In genomic region chr3:51777985-51778384, GRCh38 we compare ENCODE assay signal across 16 cellular contexts. TPM values are rescaled to one million over a fixed set of nuclear protein-coding genes. Genes with fewer than 3 reads are reported as not detected.
DNase-seq lines count a peak whose midpoint lies in the region; ATAC-seq, FAIRE-seq and TF ChIP-seq lines count a peak whose summit lies in the region.
"Had no signal": no experiment of that assay in that cellular context is flagged by ENCODE, and none has a peak within 500 bp of the region (broad histone marks: within the 10 kb centered on the region; RNA-seq: fewer than 3 reads in every experiment).

No MANE protein-coding gene starts in this region.

- H3K79me2 ChIP-seq in K562 (ENCODE audit: control insufficient read depth, insufficient read depth, low read length) = no peaks in the 10 kb centered on the region
- H3K79me2 ChIP-seq: parathyroid adenoma had no signal

- no peak for TF ChIP-seq EP300 in K562 (IDR thresholded peaks at IDR 0.05; ENCODE audit: low read length)

- H3K27me3 Mint-ChIP-seq in Calu3 (ENCODE audit: unreplicated experiment) (peaks cover 46% of the 10 kb centered on the region), osteocyte (ENCODE audit: unreplicated experiment) (peaks cover 15% of the 10 kb centered on the region), HFFc6 (ENCODE audit: insufficient read depth) (peaks cover 11% of the 10 kb centered on the region)
- H3K27me3 Mint-ChIP-seq: activated naive CD4-positive, alpha-beta T cell treated with anti-CD3 and anti-CD28 coated beads, Interleukin-2, amount 50 U/mL, for 24 hours had no signal

- H3K4me3 Mint-ChIP-seq in Calu3 (ENCODE audit: low read depth, unreplicated experiment) (no peak overlapping the region), osteocyte (ENCODE audit: unreplicated experiment) (no peak overlapping the region), HFFc6 (no peak overlapping the region)
- H3K4me3 Mint-ChIP-seq: activated naive CD4-positive, alpha-beta T cell treated with anti-CD3 and anti-CD28 coated beads, Interleukin-2, amount 50 U/mL, for 24 hours; mesothelial cell of epicardium had no signal

- no peaks in the 10 kb centered on the region for H3K9me1 ChIP-seq in K562 (ENCODE audit: control insufficient read depth, insufficient read depth, low read length)

- H4K20me1 ChIP-seq in K562 (replicated peaks; ENCODE audit: control insufficient read depth, insufficient read depth, low read length) = no peaks in the 10 kb centered on the region

- WGBS in K562 (ENCODE audit: insufficient coverage, low coverage, missing lambda C conversion rate) = 5% methylated on average over 2 of the region's 3 CpGs

- peak; percentile 29 for DNase-seq in Calu3
- peak; percentile 2 for DNase-seq in NCI-H1105 (lab: John Stamatoyannopoulos, UW)
- DNase-seq in K562 (ENCODE audit: extremely low read depth in 1 of 4, low spot score in 3 of 4) = no peak
- DNase-seq in osteocyte (ENCODE audit: extremely low spot score, unreplicated experiment) = peak; percentile 80
- no peak for DNase-seq in RCC 7860 (ENCODE audit: low spot score)
- DNase-seq in HFFc6 = no peak
- DNase-seq: cerebellar nuclear complex; stimulated activated CD4-positive, alpha-beta T cell treated with anti-CD3 and anti-CD28 coated beads, Interleukin-4, amount 100 ng/mL, for 1 hour; stimulated activated naive CD4-positive, alpha-beta T cell had no signal

- H3K4me2 ChIP-seq in K562 (ENCODE audit: insufficient read depth, low read length) = no peak overlapping the region

- H3K9me3 Mint-ChIP-seq in Calu3 (ENCODE audit: low read depth, unreplicated experiment) = no peaks in the 10 kb centered on the region
- no peaks in the 10 kb centered on the region for H3K9me3 Mint-ChIP-seq in osteocyte (ENCODE audit: unreplicated experiment)
- no peaks in the 10 kb centered on the region for H3K9me3 Mint-ChIP-seq in HFFc6
- H3K9me3 Mint-ChIP-seq: activated naive CD4-positive, alpha-beta T cell treated with anti-CD3 and anti-CD28 coated beads, Interleukin-2, amount 50 U/mL, for 24 hours; mesothelial cell of epicardium had no signal

- TF ChIP-seq CTCF in Calu3 (IDR thresholded peaks at IDR 0.05; ENCODE audit: unreplicated experiment) (no peak), K562 (IDR thresholded peaks at IDR 0.05 in 2 of 3, conservative IDR thresholded peaks at IDR 0.05 in 1 of 3; ENCODE audit: insufficient read depth in 2 of 3, low read depth in 1 of 3, low read length in 3 of 3) (no peak), osteocyte (IDR thresholded peaks at IDR 0.05) (no peak), HFFc6 (IDR thresholded peaks at IDR 0.05) (no peak)

- H3K36me3 ChIP-seq in K562 (ENCODE audit: control insufficient read depth, insufficient read depth, low read length) = no peaks in the 10 kb centered on the region

- H3K27me3 ChIP-seq in K562 (ENCODE audit: control insufficient read depth in 2 of 2, insufficient read depth in 2 of 2, low read length in 2 of 2) = peaks cover 0 to 5% of the 10 kb centered on the region in 2 experiments; a peak in 2 of 5 replicates

- no peak overlapping the region for H2AFZ ChIP-seq in K562 (ENCODE audit: low read depth, low read length)
- H2AFZ ChIP-seq: parathyroid adenoma had no signal

- in situ Hi-C loops in K562 (cut with MboI) = no loop called here

- CTCF ChIA-PET in Calu3 (lab: Charles Lee) (no interaction called here), K562 (lab: Yijun Ruan, JAX; ENCODE audit: low intra/inter-chr PET ratio) (no interaction called here)

- no peaks in the 10 kb centered on the region for H3K9me3 ChIP-seq in K562 (replicated peaks; ENCODE audit: control insufficient read depth, insufficient read depth, low read depth, low read length)

- no peak overlapping the region for H3K9ac ChIP-seq in K562 (ENCODE audit: insufficient read depth in 1 of 2, low read depth in 2 of 2, low read length in 2 of 2)
- H3K9ac ChIP-seq: parathyroid adenoma had no signal

- FAIRE-seq in K562 (lab: Jason Lieb, UNC) (no peak), RCC 7860 (lab: Jason Lieb, UNC) (no peak)

- no peak for TF ChIP-seq POLR2A in K562 (conservative IDR thresholded peaks at IDR 0.05)

- intact Hi-C loops in Calu3 (cut with micrococcal nuclease; ENCODE audit: unreplicated experiment) (no loop called here), K562 (cut with micrococcal nuclease) (no loop called here)

- H3K4me3 ChIP-seq in K562 = no peak overlapping the region

- POLR2A ChIA-PET in K562 (lab: Yijun Ruan, JAX) = no interaction called here

- BruUV-seq in Calu3 (replicated peaks; lab: Mats Ljungman, UMichigan) (no TSS peak), K562 (replicated peaks; lab: Mats Ljungman, UMichigan) (no TSS peak)

- H3K27ac ChIP-seq in K562 (ENCODE audit: extremely low read depth, low read depth, low read length) = no peak overlapping the region
- H3K27ac ChIP-seq: parathyroid adenoma, RWPE1 had no signal

- H3K36me3 Mint-ChIP-seq in Calu3 (ENCODE audit: insufficient read depth, unreplicated experiment) (no peaks in the 10 kb centered on the region), osteocyte (ENCODE audit: unreplicated experiment) (no peaks in the 10 kb centered on the region), HFFc6 (ENCODE audit: low read depth) (no peaks in the 10 kb centered on the region)
- H3K36me3 Mint-ChIP-seq: activated naive CD4-positive, alpha-beta T cell treated with anti-CD3 and anti-CD28 coated beads, Interleukin-2, amount 50 U/mL, for 24 hours; mesothelial cell of epicardium had no signal

- no peak for ATAC-seq in K562
- ATAC-seq in HG03520 (IDR thresholded peaks at IDR 0.05; ENCODE audit: unreplicated experiment) = no peak
- ATAC-seq in GM18511 (IDR thresholded peaks at IDR 0.05; ENCODE audit: unreplicated experiment) = no peak

- H3K4me1 Mint-ChIP-seq in Calu3 (ENCODE audit: low read depth, unreplicated experiment) (no peaks in the 10 kb centered on the region), osteocyte (ENCODE audit: unreplicated experiment) (no peaks in the 10 kb centered on the region), HFFc6 (ENCODE audit: low read depth) (no peaks in the 10 kb centered on the region)
- H3K4me1 Mint-ChIP-seq: activated naive CD4-positive, alpha-beta T cell treated with anti-CD3 and anti-CD28 coated beads, Interleukin-2, amount 50 U/mL, for 24 hours; mesothelial cell of epicardium had no signal

- no peaks in the 10 kb centered on the region for H3K4me1 ChIP-seq in K562 (replicated peaks in 1 of 2; ENCODE audit: control insufficient read depth in 2 of 2, insufficient read depth in 2 of 2, low read length in 2 of 2)
- H3K4me1 ChIP-seq: parathyroid adenoma had no signal

- no peak for TF ChIP-seq RAD21 in K562 (CRISPR knock-in tag; conservative IDR thresholded peaks at IDR 0.05 in 1 of 2, IDR thresholded peaks at IDR 0.05 in 1 of 2)

- H3K27ac Mint-ChIP-seq in Calu3 (ENCODE audit: unreplicated experiment) (no peak overlapping the region), osteocyte (ENCODE audit: unreplicated experiment) (no peak overlapping the region), HFFc6 (no peak overlapping the region)
- H3K27ac Mint-ChIP-seq: mesothelial cell of epicardium had no signal

TF ChIP-seq in K562, 482 proteins besides CTCF, POLR2A, EP300 and RAD21:
- TF ChIP-seq NFIC (IDR thresholded peaks at IDR 0.05) (peak; percentile 24; the same call in 1 of the 2 replicates), CBFA2T2 (conservative IDR thresholded peaks at IDR 0.05) (no peak)

RNA-seq across cellular contexts. Expression of gene IQCF6, which starts 1.1 kb away (rescaled TPM):
- total RNA-seq in Calu3 (2022) (not detected in 2 replicates), K562 (2014; rRNA removed) (not detected in 2 replicates), K562 (2014; rRNA removed; fragmentation: Illumina TruSeq; extraction: Trizol) (not detected in 2 replicates), K562 (2015; rRNA removed; fragmentation: Illumina TruSeq; extraction: Trizol) (not detected in 2 replicates), K562 (2021) (not detected in 2 replicates), osteocyte (not detected in 2 replicates)
- not detected in 2 replicates for total RNA-seq in K562 (2011; cell fraction: chromatin; rRNA removed; ENCODE audit: low replicate concordance)
- total RNA-seq in K562 (2011; cell fraction: nucleolus; rRNA removed) = not detected in 2 replicates
- total RNA-seq in K562 (2011; cell fraction: nucleoplasm; rRNA removed) = not detected in 2 replicates
- polyA plus RNA-seq in K562 (2011; rRNA removed) (not detected in 2 replicates), K562 (2014; fragmentation: Illumina TruSeq; extraction: Trizol) (not detected in 2 replicates), K562 (2014; fragmentation: Nextera tagmentation; extraction: Ambion mirVana) (not detected), K562 (2014; rRNA removed) (not detected in 2 replicates)
- not detected in 2 replicates for polyA plus RNA-seq in K562 (2011; cell fraction: cytosol; rRNA removed)
- not detected in 2 replicates for polyA plus RNA-seq in K562 (2011; cell fraction: nucleus; rRNA removed)
- 1.3 TPM in 1 of 2 replicates, not detected in the other for polyA plus RNA-seq in K562 (2012)
- polyA minus RNA-seq in K562 (2011; rRNA and poly(A)+ RNA removed) = not detected in 2 replicates
- not detected in 2 replicates for polyA minus RNA-seq in K562 (2011; cell fraction: cytosol; rRNA and poly(A)+ RNA removed)
- not detected in 2 replicates for polyA minus RNA-seq in K562 (2011; cell fraction: nucleus; rRNA and poly(A)+ RNA removed)
- total RNA-seq in HFFc6 (2021; fragmentation: NEBNext Ultra II Directional; extraction: Animal tissue kit (Norgen Biotek cat#: 25700)) = not detected
- total RNA-seq: mesothelial cell of epicardium had no signal
- polyA plus RNA-seq: BJ had no signal

Comparison
In these comparisons a context has a peak if more than half of its experiments do, and no peak if none do; other contexts are left out.
1. DNase-seq: peak in Calu3 (single experiment), NCI-H1105 (single experiment) and osteocyte (single experiment); none in K562 (0 of 4), RCC 7860 (single experiment) and HFFc6 (single experiment).